In genomic region chr7:94665426-94665825, GRCh38 we compare ENCODE assay signal across 8 cellular contexts.
"Had no signal": no experiment of that assay in that cellular context is flagged by ENCODE, and none has a peak within 500 bp of the region (broad histone marks: within the 10 kb centered on the region; RNA-seq: fewer than 3 reads in every experiment).

No MANE protein-coding gene starts in this region.

- DNase-seq: GDM1, GF-D8 had no signal

- FAIRE-seq: G401.6, GM12878, GM12891, GM12892, GM18507, GM19239 had no signal

- H3K4me3 ChIP-seq: GM12878 had no signal

- ATAC-seq: GM12878 had no signal
